In genomic region chr7:98771519-98772241, GRCh38 we compare ENCODE assay signal across 8 cellular contexts.
A peak's percentile ranks its signal among the peaks of the same experiment; 100 is the strongest.
DNase-seq lines count a peak whose midpoint lies in the region; ATAC-seq and TF ChIP-seq lines count a peak whose summit lies in the region.

No MANE protein-coding gene starts in this region.

- no peak overlapping the region for H2AK5ac ChIP-seq in mesenchymal stem cell (ENCODE audit: low read length, severe bottlenecking)

- H3K14ac ChIP-seq in mesenchymal stem cell (ENCODE audit: low read length in 2 of 2) = no peak overlapping the region

- peaks cover 9 to 12% of the 10 kb centered on the region in 2 donors for H3K27me3 Mint-ChIP-seq in CD8-positive, alpha-beta memory T cell

- H4K91ac ChIP-seq in mesenchymal stem cell (ENCODE audit: low read length) = no peak overlapping the region

- POLR2A ChIA-PET in CD8-positive, alpha-beta memory T cell (lab: Charles Lee) = no interaction called here

- H3K4me2 ChIP-seq in mesenchymal stem cell (ENCODE audit: low read length, poor library complexity, severe bottlenecking) = no peak overlapping the region

- H3K4me1 ChIP-seq in mesenchymal stem cell (ENCODE audit: control insufficient read depth, insufficient read depth, low read depth, low read length) = no peaks in the 10 kb centered on the region
- no peaks in the 10 kb centered on the region for H3K4me1 ChIP-seq in CD8-positive, alpha-beta memory T cell (ENCODE audit: insufficient read depth, low read length)

- H3K27me3 ChIP-seq in mesenchymal stem cell (ENCODE audit: control insufficient read depth in 1 of 2, insufficient read depth in 1 of 2, low read length in 2 of 2) = peaks cover 3 to 17% of the 10 kb centered on the region in 2 experiments
- H3K27me3 ChIP-seq in CD8-positive, alpha-beta memory T cell (ENCODE audit: insufficient read depth, low read length, poor library complexity, severe bottlenecking) = no peaks in the 10 kb centered on the region

- no peak overlapping the region for H3K4me3 Mint-ChIP-seq in CD8-positive, alpha-beta memory T cell

- intact Hi-C loops in posterior vena cava (cut with DNase I) = no loop called here

- H3K9me3 ChIP-seq in mesenchymal stem cell (ENCODE audit: control insufficient read depth, low read length) = no peaks in the 10 kb centered on the region
- H3K9me3 ChIP-seq in CD8-positive, alpha-beta memory T cell (ENCODE audit: low read length) = no peaks in the 10 kb centered on the region

- no peak overlapping the region for H2BK120ac ChIP-seq in mesenchymal stem cell (ENCODE audit: low read depth, low read length)

- no peak overlapping the region for H2BK15ac ChIP-seq in mesenchymal stem cell (ENCODE audit: low read depth, poor library complexity, severe bottlenecking)

- peak; percentile 45 for ATAC-seq in HG02852 (IDR thresholded peaks at IDR 0.05; ENCODE audit: unreplicated experiment)

- no peak overlapping the region for H3K4ac ChIP-seq in mesenchymal stem cell (ENCODE audit: low read depth in 1 of 2, low read length in 2 of 2)

- TF ChIP-seq CTCF in astrocyte of the cerebellum (IDR thresholded peaks at IDR 0.05; ENCODE audit: low read depth, low read length, missing control alignments) = no peak

- H3K23ac ChIP-seq in mesenchymal stem cell (ENCODE audit: low read length in 2 of 2) = no peak overlapping the region

- H3K4me3 ChIP-seq in astrocyte of the cerebellum (ENCODE audit: low read depth, low read length) = no peak overlapping the region
- peak overlapping the region in 1 of 2 experiments; percentile 31 for H3K4me3 ChIP-seq in mesenchymal stem cell (ENCODE audit: insufficient read depth in 1 of 2, low read depth in 1 of 2, low read length in 2 of 2)
- H3K4me3 ChIP-seq in CD8-positive, alpha-beta memory T cell (ENCODE audit: low read length) = no peak overlapping the region

- WGBS in mesenchymal stem cell = 20% methylated on average over 17 of the region's 17 CpGs

- H3K18ac ChIP-seq in mesenchymal stem cell (ENCODE audit: low read depth in 1 of 2, low read length in 2 of 2) = peak overlapping the region in 1 of 2 experiments; percentile 48

- H3K36me3 Mint-ChIP-seq in CD8-positive, alpha-beta memory T cell = no peaks in the 10 kb centered on the region

- H3K4me1 Mint-ChIP-seq in CD8-positive, alpha-beta memory T cell = peaks cover 0 to 3% (median 3%) of the 10 kb centered on the region in 3 donors

- no peak overlapping the region for H2BK5ac ChIP-seq in mesenchymal stem cell (ENCODE audit: low read depth, low read length, poor library complexity, severe bottlenecking)

- no peak overlapping the region for H2AFZ ChIP-seq in mesenchymal stem cell (ENCODE audit: low read depth, low read length)

- DNase-seq in Ammon's horn (ENCODE audit: low spot score) = peak; percentile 40
- peak; percentile 44 for DNase-seq in astrocyte of the cerebellum (ENCODE audit: low read depth)
- peak; percentile 65 for DNase-seq in mesenchymal stem cell
- no peak for DNase-seq in NCI-H1930 (lab: John Stamatoyannopoulos, UW)
- DNase-seq in CD8-positive, alpha-beta memory T cell = no peak
- DNase-seq in ACHN = no peak
- DNase-seq in posterior vena cava (ENCODE audit: low spot score) = no peak

- CTCF ChIA-PET in CD8-positive, alpha-beta memory T cell (lab: Charles Lee) = no interaction called here

- peak overlapping the region; percentile 40 for H3K9ac ChIP-seq in mesenchymal stem cell (ENCODE audit: low read length)

- in situ Hi-C loops in astrocyte of the cerebellum (cut with HindIII; ENCODE audit: low sequenced_read_pairs) (no loop called here), ACHN (cut with HindIII; ENCODE audit: low pct_ligation_motif_present, low pct_unique_long_range_greater_than_20kb, low sequenced_read_pairs) (no loop called here)

- no peaks in the 10 kb centered on the region for H3K79me1 ChIP-seq in mesenchymal stem cell (replicated peaks; ENCODE audit: low read length, poor library complexity, severe bottlenecking)

- H3K27ac Mint-ChIP-seq in CD8-positive, alpha-beta memory T cell = peak overlapping the region in 1 of 8 donors; percentile 9

- H3K36me3 ChIP-seq in mesenchymal stem cell (ENCODE audit: control insufficient read depth in 1 of 2, insufficient read depth in 2 of 2, low read depth in 1 of 2, low read length in 2 of 2) = no peaks in the 10 kb centered on the region
- H3K36me3 ChIP-seq in CD8-positive, alpha-beta memory T cell (ENCODE audit: insufficient read depth, low read length) = no peaks in the 10 kb centered on the region

- no peak overlapping the region for H2BK12ac ChIP-seq in mesenchymal stem cell (ENCODE audit: low read length in 2 of 2)

- peaks cover 0 to 7% (median 0%) of the 10 kb centered on the region in 5 donors for H3K9me3 Mint-ChIP-seq in CD8-positive, alpha-beta memory T cell

- no peak overlapping the region for H3K27ac ChIP-seq in mesenchymal stem cell (ENCODE audit: low read length, poor library complexity, severe bottlenecking)
- no peak overlapping the region for H3K27ac ChIP-seq in CD8-positive, alpha-beta memory T cell (ENCODE audit: low read depth, low read length)

- H4K8ac ChIP-seq in mesenchymal stem cell (ENCODE audit: low read length) = peak overlapping the region; percentile 15

Comparison
In these comparisons a context has a peak if more than half of its experiments do, and no peak if none do; other contexts are left out.
1. DNase-seq: peak in Ammon's horn (single experiment), astrocyte of the cerebellum (single experiment) and mesenchymal stem cell (single experiment); none in NCI-H1930 (0 of 2), CD8-positive, alpha-beta memory T cell (0 of 5), ACHN (single experiment) and posterior vena cava (single experiment).